Comparison of ENCODE assay signal across 8 cellular contexts in genomic region chr2:20650412-20650879, GRCh38. TPM values are rescaled to one million over a fixed set of nuclear protein-coding genes. Genes with fewer than 3 reads are reported as not detected.
A peak's percentile ranks its signal among the peaks of the same experiment; 100 is the strongest.
DNase-seq lines count a peak whose midpoint lies in the region; ATAC-seq and TF ChIP-seq lines count a peak whose summit lies in the region.

No MANE protein-coding gene starts in this region.

- peak overlapping the region; percentile 72 for H3K27ac Mint-ChIP-seq in activated T-helper 1 cell treated with anti-CD3 and anti-CD28 coated beads, Interleukin-12 subunit alpha, Interleukin-12 subunit beta, Interleukin-2, Interleukin-4 antibody, amounts not matched to agents 30 ng/mL and 10 ng/mL and 1 ng/mL, durations not matched to agents 14 hours and 24 hours and 36 hours
- H3K27ac Mint-ChIP-seq in neural progenitor cell = no peak overlapping the region

- H4K20me1 ChIP-seq in DOHH2 (ENCODE audit: control insufficient read depth, insufficient read depth, low read depth, low read length) (no peaks in the 10 kb centered on the region), Loucy (ENCODE audit: insufficient read depth, low read length, poor library complexity, severe bottlenecking) (no peaks in the 10 kb centered on the region), neural progenitor cell (ENCODE audit: low read depth) (no peaks in the 10 kb centered on the region)

- H3F3A ChIP-seq in DOHH2 (ENCODE audit: control insufficient read depth, insufficient read depth) = no peaks in the 10 kb centered on the region
- no peaks in the 10 kb centered on the region; the same call in 1 of the 2 replicates for H3F3A ChIP-seq in Loucy (ENCODE audit: low read depth)
- no peaks in the 10 kb centered on the region for H3F3A ChIP-seq in neural progenitor cell (ENCODE audit: low read depth)

- H3K9me2 ChIP-seq in DOHH2 (replicated peaks; ENCODE audit: control insufficient read depth, low read length) (no peaks in the 10 kb centered on the region), Loucy (replicated peaks; ENCODE audit: low read depth, low read length) (no peaks in the 10 kb centered on the region)

- H3K4me2 ChIP-seq in DOHH2 (ENCODE audit: low read length) (peak overlapping the region; percentile 97), Loucy (ENCODE audit: low read depth, low read length, poor library complexity, severe bottlenecking) (peak overlapping the region; percentile 99), neural progenitor cell (peak overlapping the region; percentile 78)

- H3K79me2 ChIP-seq in DOHH2 (ENCODE audit: control insufficient read depth, low read length) = peaks cover 3% of the 10 kb centered on the region; the same call in 1 of the 2 replicates
- H3K79me2 ChIP-seq in Loucy (ENCODE audit: insufficient read depth, low read length) = peaks cover 4% of the 10 kb centered on the region; the same call in 1 of the 2 replicates
- no peaks in the 10 kb centered on the region for H3K79me2 ChIP-seq in neural progenitor cell (ENCODE audit: low read depth)

- H3K27ac ChIP-seq in DOHH2 (ENCODE audit: low read depth, low read length) = no peak overlapping the region
- peak overlapping the region; percentile 83 for H3K27ac ChIP-seq in foreskin keratinocyte
- no peak overlapping the region for H3K27ac ChIP-seq in neural progenitor cell

- DNase-seq in activated T-helper 1 cell treated with anti-CD3 and anti-CD28 coated beads, Interleukin-12 subunit alpha, Interleukin-12 subunit beta, Interleukin-2, Interleukin-4 antibody, amounts not matched to agents 30 ng/mL and 10 ng/mL and 1 ng/mL, durations not matched to agents 14 hours and 24 hours and 36 hours (ENCODE audit: low spot score) = peak; percentile 33
- DNase-seq in foreskin keratinocyte (peak in 1 of 2 donors; percentile 42), neural progenitor cell (ENCODE audit: low spot score) (peak; percentile 78), GM19238 (ENCODE audit: insufficient read length, low spot score) (no peak)

- H3K27me3 ChIP-seq in DOHH2 (ENCODE audit: control insufficient read depth, low read length) = peaks cover 3% of the 10 kb centered on the region; the same call in 1 of the 2 replicates
- H3K27me3 ChIP-seq in Loucy (ENCODE audit: insufficient read depth, low read length, poor library complexity, severe bottlenecking) = no peaks in the 10 kb centered on the region
- peaks cover 8% of the 10 kb centered on the region for H3K27me3 ChIP-seq in foreskin keratinocyte
- H3K27me3 ChIP-seq in neural progenitor cell = peaks cover 19% of the 10 kb centered on the region

- TF ChIP-seq CTCF in DOHH2 (IDR thresholded peaks at IDR 0.05; ENCODE audit: low read depth, low read length, poor library complexity, severe bottlenecking) (no peak), Loucy (conservative IDR thresholded peaks at IDR 0.05; ENCODE audit: low read length) (no peak), foreskin keratinocyte (conservative IDR thresholded peaks at IDR 0.05) (no peak), neural progenitor cell (IDR thresholded peaks at IDR 0.05) (no peak)

- H3K9me3 Mint-ChIP-seq in activated T-helper 1 cell treated with anti-CD3 and anti-CD28 coated beads, Interleukin-12 subunit alpha, Interleukin-12 subunit beta, Interleukin-2, Interleukin-4 antibody, amounts not matched to agents 30 ng/mL and 10 ng/mL and 1 ng/mL, durations not matched to agents 14 hours and 24 hours and 36 hours = no peaks in the 10 kb centered on the region
- no peaks in the 10 kb centered on the region for H3K9me3 Mint-ChIP-seq in neural progenitor cell

- peak overlapping the region; percentile 88 for H3K4me3 Mint-ChIP-seq in activated T-helper 1 cell treated with anti-CD3 and anti-CD28 coated beads, Interleukin-12 subunit alpha, Interleukin-12 subunit beta, Interleukin-2, Interleukin-4 antibody, amounts not matched to agents 30 ng/mL and 10 ng/mL and 1 ng/mL, durations not matched to agents 14 hours and 24 hours and 36 hours
- H3K4me3 Mint-ChIP-seq in neural progenitor cell = peak overlapping the region; percentile 84

- H3K27me3 Mint-ChIP-seq in activated T-helper 1 cell treated with anti-CD3 and anti-CD28 coated beads, Interleukin-12 subunit alpha, Interleukin-12 subunit beta, Interleukin-2, Interleukin-4 antibody, amounts not matched to agents 30 ng/mL and 10 ng/mL and 1 ng/mL, durations not matched to agents 14 hours and 24 hours and 36 hours (ENCODE audit: insufficient read depth) = peaks cover 6% of the 10 kb centered on the region
- H3K27me3 Mint-ChIP-seq in neural progenitor cell (ENCODE audit: insufficient read depth, low read depth) = peaks cover 15% of the 10 kb centered on the region

- peaks cover 22% of the 10 kb centered on the region for H3K4me1 Mint-ChIP-seq in activated T-helper 1 cell treated with anti-CD3 and anti-CD28 coated beads, Interleukin-12 subunit alpha, Interleukin-12 subunit beta, Interleukin-2, Interleukin-4 antibody, amounts not matched to agents 30 ng/mL and 10 ng/mL and 1 ng/mL, durations not matched to agents 14 hours and 24 hours and 36 hours (ENCODE audit: low read depth)
- H3K4me1 Mint-ChIP-seq in neural progenitor cell = peaks cover 45% of the 10 kb centered on the region

- H3K4me1 ChIP-seq in DOHH2 (ENCODE audit: control insufficient read depth, low read length) (peaks cover 21% of the 10 kb centered on the region), Loucy (ENCODE audit: insufficient read depth, low read length, poor library complexity, severe bottlenecking) (peaks cover 74% of the 10 kb centered on the region), foreskin keratinocyte (peaks cover 8% of the 10 kb centered on the region), neural progenitor cell (no peaks in the 10 kb centered on the region)

- peak overlapping the region; percentile 87 for H3K4me3 ChIP-seq in DOHH2 (ENCODE audit: low read length)
- peak overlapping the region; percentile 95 for H3K4me3 ChIP-seq in Loucy (ENCODE audit: low read length, poor library complexity, severe bottlenecking)
- peak overlapping the region; percentile 76 for H3K4me3 ChIP-seq in neural progenitor cell

- ATAC-seq in GM21367 (IDR thresholded peaks at IDR 0.05; ENCODE audit: unreplicated experiment) = peak; percentile 1
- peak; percentile 37 for ATAC-seq in foreskin keratinocyte
- ATAC-seq in HG03196 (IDR thresholded peaks at IDR 0.05; ENCODE audit: unreplicated experiment) = no peak

- intact Hi-C loops in activated T-helper 1 cell treated with anti-CD3 and anti-CD28 coated beads, Interleukin-12 subunit alpha, Interleukin-12 subunit beta, Interleukin-2, Interleukin-4 antibody, amounts not matched to agents 30 ng/mL and 10 ng/mL and 1 ng/mL, durations not matched to agents 14 hours and 24 hours and 36 hours (cut with micrococcal nuclease) = loop anchor here (2.0 to 10.0 kb wide), 5 partner anchors 73 to 1302 kb away; partner anchors contain the start of genes LAPTM4A and SDC1

- H3K36me3 ChIP-seq in DOHH2 (ENCODE audit: control insufficient read depth, low read length) (no peaks in the 10 kb centered on the region), Loucy (ENCODE audit: insufficient read depth, low read length) (no peaks in the 10 kb centered on the region), neural progenitor cell (no peaks in the 10 kb centered on the region)

- peak overlapping the region; percentile 83 for H3K9ac ChIP-seq in Loucy (ENCODE audit: low read depth, low read length, poor library complexity, severe bottlenecking)
- peak overlapping the region; percentile 30 for H3K9ac ChIP-seq in neural progenitor cell

- H3K9me3 ChIP-seq in DOHH2 (ENCODE audit: control insufficient read depth, insufficient read depth, low read length) (no peaks in the 10 kb centered on the region), Loucy (ENCODE audit: insufficient read depth, low read depth, low read length) (no peaks in the 10 kb centered on the region), neural progenitor cell (ENCODE audit: low read depth) (no peaks in the 10 kb centered on the region)

- no peaks in the 10 kb centered on the region for H3K36me3 Mint-ChIP-seq in activated T-helper 1 cell treated with anti-CD3 and anti-CD28 coated beads, Interleukin-12 subunit alpha, Interleukin-12 subunit beta, Interleukin-2, Interleukin-4 antibody, amounts not matched to agents 30 ng/mL and 10 ng/mL and 1 ng/mL, durations not matched to agents 14 hours and 24 hours and 36 hours (ENCODE audit: low read depth)
- H3K36me3 Mint-ChIP-seq in neural progenitor cell = no peaks in the 10 kb centered on the region

- H2AFZ ChIP-seq in Loucy (ENCODE audit: low read length) (peak overlapping the region; percentile 91), neural progenitor cell (replicated peaks) (peak overlapping the region; percentile 66)

RNA-seq across cellular contexts. Expression of gene HS1BP3, which starts 0.5 kb away (rescaled TPM):
- 9.1 and 10.2 TPM in 2 replicates for total RNA-seq in activated T-helper 1 cell treated with anti-CD3 and anti-CD28 coated beads, Interleukin-12 subunit alpha, Interleukin-12 subunit beta, Interleukin-2, Interleukin-4 antibody, amounts not matched to agents 30 ng/mL and 10 ng/mL and 1 ng/mL, durations not matched to agents 14 hours and 24 hours and 36 hours
- total RNA-seq in foreskin keratinocyte (21.0 and 23.8 TPM in 2 replicates), neural progenitor cell (ENCODE audit: low replicate concordance) (10.0 and 19.5 TPM in 2 replicates)
- 21.8 and 23.1 TPM in 2 replicates for polyA plus RNA-seq in foreskin keratinocyte

RNA-seq across cellular contexts. Expression of gene GDF7, which starts 16.5 kb away (rescaled TPM):
- total RNA-seq in activated T-helper 1 cell treated with anti-CD3 and anti-CD28 coated beads, Interleukin-12 subunit alpha, Interleukin-12 subunit beta, Interleukin-2, Interleukin-4 antibody, amounts not matched to agents 30 ng/mL and 10 ng/mL and 1 ng/mL, durations not matched to agents 14 hours and 24 hours and 36 hours = 0.10 and 0.15 TPM in 2 replicates
- not detected in 2 replicates for total RNA-seq in foreskin keratinocyte
- polyA plus RNA-seq in foreskin keratinocyte = not detected in 2 replicates
- total RNA-seq in neural progenitor cell (ENCODE audit: low replicate concordance) = not detected in 2 replicates
